ENCODE assay signal across 22 cellular contexts in the genomic region with DNA sequence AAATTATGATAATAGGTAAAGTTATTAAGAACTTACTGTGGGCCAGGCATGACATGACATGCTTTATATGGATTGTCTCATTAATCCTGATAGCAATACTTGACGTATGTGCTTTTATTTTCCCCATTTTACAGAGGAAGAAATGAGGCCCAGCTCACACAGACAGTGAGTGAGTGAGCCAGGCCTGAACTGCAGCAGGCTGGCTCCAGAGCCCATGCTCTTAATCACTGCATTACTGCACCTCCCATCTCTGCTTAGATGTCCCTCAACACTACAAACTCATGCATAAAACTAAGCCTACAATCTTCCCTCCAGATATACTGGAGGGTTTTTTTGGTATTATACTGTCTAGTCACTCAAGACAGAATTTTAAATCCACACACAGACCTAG.
"Had no signal": no experiment of that assay in that cellular context is flagged by ENCODE, and none has a peak within 500 bp of the region (broad histone marks: within the 10 kb centered on the region; RNA-seq: fewer than 3 reads in every experiment).

No MANE protein-coding gene starts in this region.

- H3K9me3 ChIP-seq: gastrocnemius medialis, left lung, prostate gland, right atrium auricular region, sigmoid colon, testis, tibial artery had no signal

- ATAC-seq: gastrocnemius medialis; left cardiac atrium; left lung; naive thymus-derived CD8-positive, alpha-beta T cell; stimulated activated memory B cell treated with anti-CD40 and anti-IgM and Interleukin-4, amounts not matched to agents 10 μg/mL and 1 μg/mL and 100 μg/mL, for 72 hours; stimulated activated naive CD8-positive, alpha-beta T cell treated with anti-CD3 and anti-CD28 coated beads, Interleukin-15, Interleukin-2, amounts not matched to agents 100 U/mL and 50 U/mL, for 24 hours had no signal

- H3K27me3 ChIP-seq: dorsolateral prefrontal cortex, gastrocnemius medialis, left lung, right atrium auricular region, sigmoid colon, testis, tibial artery had no signal

- H3K4me3 ChIP-seq: dorsolateral prefrontal cortex, gastrocnemius medialis, left lung, prostate gland, right atrium auricular region, sigmoid colon, testis, tibial artery had no signal

- H3K27ac ChIP-seq: dorsolateral prefrontal cortex, gastrocnemius medialis, left lung, prostate gland, right atrium auricular region, sigmoid colon, testis, tibial artery had no signal

- H3K4me1 ChIP-seq: gastrocnemius medialis, left lung, prostate gland, right atrium auricular region, sigmoid colon, testis, tibial artery had no signal

- H3K36me3 ChIP-seq: gastrocnemius medialis, left lung, prostate gland, right atrium auricular region, sigmoid colon, tibial artery had no signal

- DNase-seq: dorsolateral prefrontal cortex; effector CD4-positive, alpha-beta T cell; gastrocnemius medialis; head of caudate nucleus; kidney; left cardiac atrium; left lung; naive thymus-derived CD8-positive, alpha-beta T cell; nephron progenitor cell; nucleus accumbens; sigmoid colon; stimulated activated CD4-positive, alpha-beta T cell treated with anti-CD3 and anti-CD28 coated beads, Interleukin-2, amount 100 ng/mL, for 24 hours; stimulated activated CD4-positive, alpha-beta T cell treated with anti-CD3 and anti-CD28 coated beads, Interleukin-4, amount 100 ng/mL, for 24 hours; stimulated activated naive CD8-positive, alpha-beta T cell treated with anti-CD3 and anti-CD28 coated beads, Interleukin-15, Interleukin-2, amounts not matched to agents 100 U/mL and 50 U/mL, for 24 hours; substantia nigra; testis; tibial artery had no signal

- FAIRE-seq: colon, endothelial cell of umbilical vein, kidney had no signal
